24 cellular contexts compared by ENCODE assay signal in the genomic region with DNA sequence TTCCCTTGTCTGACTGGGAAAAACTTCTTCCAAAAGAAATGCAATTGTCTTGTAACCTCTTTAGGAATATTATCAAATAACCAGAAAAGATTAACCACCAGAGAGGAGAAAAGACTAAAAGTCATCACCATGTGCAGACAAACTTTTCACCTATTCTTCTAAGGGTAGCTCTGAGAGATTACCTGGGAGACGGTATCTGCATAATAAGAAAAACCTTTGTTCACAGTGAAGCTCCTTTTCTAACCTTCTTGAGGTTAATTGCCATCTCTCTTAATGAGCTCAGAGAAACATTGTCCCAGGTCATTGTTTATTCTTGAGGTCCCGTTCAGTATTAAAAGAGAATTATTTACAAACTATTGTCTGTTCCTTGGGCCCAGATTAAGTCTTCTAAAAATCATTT.
DNase-seq lines count a peak whose midpoint lies in the region; ATAC-seq and TF ChIP-seq lines count a peak whose summit lies in the region.
"Had no signal": no experiment of that assay in that cellular context is flagged by ENCODE, and none has a peak within 500 bp of the region (broad histone marks: within the 10 kb centered on the region; RNA-seq: fewer than 3 reads in every experiment).

No MANE protein-coding gene starts in this region.

- ATAC-seq in GM23338 (peak; percentile 79), GM18519 (IDR thresholded peaks at IDR 0.05; ENCODE audit: low FRiP score, unreplicated experiment) (no peak), GM21526 (IDR thresholded peaks at IDR 0.05; ENCODE audit: low FRiP score, unreplicated experiment) (no peak)
- ATAC-seq: A549, GM12878, HCT116 had no signal

- peaks cover 28% of the 10 kb centered on the region for H3K4me1 Mint-ChIP-seq in GM23338
- H3K4me1 Mint-ChIP-seq: CD14-positive monocyte; CD8-positive, alpha-beta memory T cell had no signal

- H3K36me3 ChIP-seq in GM23338 (ENCODE audit: insufficient read depth): no peaks in the 10 kb centered on the region
- H3K36me3 ChIP-seq in HUES6 (ENCODE audit: control insufficient read depth, insufficient read depth, low read length): no peaks in the 10 kb centered on the region
- H3K36me3 ChIP-seq in ectodermal cell (ENCODE audit: control insufficient read depth, insufficient read depth, low read length): no peaks in the 10 kb centered on the region
- no peaks in the 10 kb centered on the region for H3K36me3 ChIP-seq in iPS-20b (ENCODE audit: insufficient read depth, low read depth, low read length)
- H3K36me3 ChIP-seq in tibial nerve: no peaks in the 10 kb centered on the region
- H3K36me3 ChIP-seq: BE2C; BLaER1 treated with 17β-estradiol and CSF1 and Interleukin-3, amounts not matched to agents 10 nM and 100 nM had no signal

- 42 to 46% methylated on average over 2 of the region's 2 CpGs for WGBS in ectodermal cell, 2 experiments
- WGBS in tibial nerve, 2 donors: 45 to 46% methylated on average over 2 of the region's 2 CpGs

- no peaks in the 10 kb centered on the region for H3K9me2 ChIP-seq in GM23338 (ENCODE audit: insufficient read depth)

- H3K27ac ChIP-seq in GM23338 (ENCODE audit: low read depth) (no peak overlapping the region), HUES6 (ENCODE audit: low read depth, low read length) (peak overlapping the region; percentile 71; the same call in 1 of the 2 replicates), ectodermal cell (ENCODE audit: insufficient read depth, low read depth, low read length, poor library complexity, severe bottlenecking) (peak overlapping the region; percentile 2), iPS-20b (ENCODE audit: low read length) (no peak overlapping the region), tibial nerve (no peak overlapping the region)
- H3K27ac ChIP-seq: A549; BLaER1 treated with 17β-estradiol and CSF1 and Interleukin-3, amounts not matched to agents 10 nM and 100 nM had no signal

- H3K27ac Mint-ChIP-seq in GM23338: no peak overlapping the region
- H3K27ac Mint-ChIP-seq: CD14-positive monocyte; CD4-positive, alpha-beta T cell; CD8-positive, alpha-beta memory T cell had no signal

- H3K4me3 Mint-ChIP-seq in GM23338: peak overlapping the region; percentile 13; the same call in 1 of the 3 replicates
- H3K4me3 Mint-ChIP-seq: CD14-positive monocyte; CD4-positive, alpha-beta T cell; CD8-positive, alpha-beta memory T cell; H9 had no signal

- no peaks in the 10 kb centered on the region for H4K20me1 ChIP-seq in GM23338 (replicated peaks; ENCODE audit: insufficient read depth)
- H4K20me1 ChIP-seq: BLaER1 treated with 17β-estradiol and CSF1 and Interleukin-3, amounts not matched to agents 10 nM and 100 nM had no signal

- TF ChIP-seq CTCF in GM23338 (conservative IDR thresholded peaks at IDR 0.05; ENCODE audit: low read depth in 2 of 2): no peak
- TF ChIP-seq CTCF in tibial nerve (IDR thresholded peaks at IDR 0.05): no peak

- H3K79me2 ChIP-seq in GM23338 (replicated peaks; ENCODE audit: insufficient read depth): no peaks in the 10 kb centered on the region

- H3K36me3 Mint-ChIP-seq in GM23338 (ENCODE audit: low read depth): peaks cover 5% of the 10 kb centered on the region; the same call in 1 of the 3 replicates
- H3K36me3 Mint-ChIP-seq: CD14-positive monocyte; CD8-positive, alpha-beta memory T cell had no signal

- H3K4me3 ChIP-seq in GM23338: no peak overlapping the region
- no peak overlapping the region for H3K4me3 ChIP-seq in HUES6 (ENCODE audit: low read depth, low read length)
- H3K4me3 ChIP-seq in ectodermal cell (ENCODE audit: insufficient read depth, low read depth, low read length): no peak overlapping the region
- H3K4me3 ChIP-seq in iPS-20b (ENCODE audit: low read length): peak overlapping the region; percentile 28; the same call in 1 of the 2 replicates
- H3K4me3 ChIP-seq in tibial nerve: no peak overlapping the region
- H3K4me3 ChIP-seq: A549; BLaER1 treated with 17β-estradiol and CSF1 and Interleukin-3, amounts not matched to agents 10 nM and 100 nM; GM12878 had no signal

- H3K9me3 ChIP-seq in HUES6 (ENCODE audit: control insufficient read depth, insufficient read depth, low read depth, low read length): no peaks in the 10 kb centered on the region
- no peaks in the 10 kb centered on the region for H3K9me3 ChIP-seq in ectodermal cell (ENCODE audit: control insufficient read depth, low read length)
- no peaks in the 10 kb centered on the region; the same call in 1 of the 2 replicates for H3K9me3 ChIP-seq in iPS-20b (ENCODE audit: insufficient read depth, low read depth, low read length)
- no peaks in the 10 kb centered on the region for H3K9me3 ChIP-seq in tibial nerve
- H3K9me3 ChIP-seq: A549, BE2C had no signal

- no peak for TF ChIP-seq EP300 in tibial nerve (IDR thresholded peaks at IDR 0.05)

- peaks cover 4% of the 10 kb centered on the region; the same call in 2 of the 3 replicates for H3K9me3 Mint-ChIP-seq in GM23338

- no peak for TF ChIP-seq POLR2A in tibial nerve (IDR thresholded peaks at IDR 0.05)

- DNase-seq in GM23338 (ENCODE audit: low spot score): peak; percentile 23
- no peak for DNase-seq in activated CD4-positive, alpha-beta T cell treated with anti-CD3 and anti-CD28 coated beads, Interleukin-2, amount 50 U/mL, for 4 hours
- no peak for DNase-seq in tibial nerve (ENCODE audit: low spot score in 2 of 2)
- DNase-seq: 8988T; ACHN; AML-193; BE2C; CD4-positive, alpha-beta T cell; CD8-positive, alpha-beta memory T cell; DMS 273 treated with DMSO at 0.1 percent for 48 hours; DMS79; EL; GDM1 had no signal

- peaks cover 35% of the 10 kb centered on the region for H3K4me1 ChIP-seq in GM23338 (ENCODE audit: insufficient read depth)
- peaks cover 35% of the 10 kb centered on the region for H3K4me1 ChIP-seq in HUES6 (ENCODE audit: control insufficient read depth, insufficient read depth, low read length)
- H3K4me1 ChIP-seq in ectodermal cell (ENCODE audit: control insufficient read depth, insufficient read depth, low read length): no peaks in the 10 kb centered on the region
- H3K4me1 ChIP-seq in iPS-20b (ENCODE audit: insufficient read depth, low read length): peaks cover 15% of the 10 kb centered on the region; the same call in 1 of the 2 replicates
- no peaks in the 10 kb centered on the region for H3K4me1 ChIP-seq in tibial nerve
- H3K4me1 ChIP-seq: A549; BE2C; BLaER1 treated with 17β-estradiol and CSF1 and Interleukin-3, amounts not matched to agents 10 nM and 100 nM had no signal

- no peaks in the 10 kb centered on the region for H3K27me3 ChIP-seq in GM23338 (ENCODE audit: insufficient read depth)
- H3K27me3 ChIP-seq in HUES6 (ENCODE audit: control insufficient read depth, insufficient read depth, low read length): no peaks in the 10 kb centered on the region
- no peaks in the 10 kb centered on the region for H3K27me3 ChIP-seq in ectodermal cell (ENCODE audit: control insufficient read depth, insufficient read depth, low read length, poor library complexity, severe bottlenecking)
- no peaks in the 10 kb centered on the region for H3K27me3 ChIP-seq in iPS-20b (ENCODE audit: insufficient read depth, low read length)
- H3K27me3 ChIP-seq in tibial nerve: no peaks in the 10 kb centered on the region
- H3K27me3 ChIP-seq: BE2C; BLaER1 treated with 17β-estradiol and CSF1 and Interleukin-3, amounts not matched to agents 10 nM and 100 nM had no signal

- H3K4me2 ChIP-seq in GM23338: peak overlapping the region; percentile 7
- H3K4me2 ChIP-seq: A549; BLaER1 treated with 17β-estradiol and CSF1 and Interleukin-3, amounts not matched to agents 10 nM and 100 nM had no signal

- H3K27me3 Mint-ChIP-seq in GM23338 (ENCODE audit: insufficient read depth, low read depth, poor library complexity): no peaks in the 10 kb centered on the region
- H3K27me3 Mint-ChIP-seq: CD4-positive, alpha-beta T cell had no signal

- no peaks in the 10 kb centered on the region for H3F3A ChIP-seq in GM23338 (replicated peaks; ENCODE audit: low read depth)

- H2AFZ ChIP-seq in GM23338: no peak overlapping the region

- H3K9ac ChIP-seq in HUES6 (ENCODE audit: low read length) (no peak overlapping the region), iPS-20b (ENCODE audit: low read depth, low read length) (peak overlapping the region; percentile 10; the same call in 1 of the 2 replicates)
- H3K9ac ChIP-seq: BLaER1 treated with 17β-estradiol and CSF1 and Interleukin-3, amounts not matched to agents 10 nM and 100 nM had no signal

TF ChIP-seq in GM23338, 12 proteins besides CTCF, POLR2A, EP300 and RAD21:
- TF ChIP-seq NANOG (IDR thresholded peaks at IDR 0.05; ENCODE audit: borderline replicate concordance): 0 out of 2 replicates have a peak, but pooled peaks have one; percentile 16
- TF ChIP-seq ZNF114 (CRISPR knock-in tag; IDR thresholded peaks at IDR 0.05): no peak
- TF ChIP-seq CREB1 (CRISPR knock-in tag; IDR thresholded peaks at IDR 0.05; ENCODE audit: low read depth): no peak
- TF ChIP-seq ZNF331 (CRISPR knock-in tag; IDR thresholded peaks at IDR 0.05; ENCODE audit: low read depth): no peak
- TF ChIP-seq JUNB (IDR thresholded peaks at IDR 0.05; ENCODE audit: unreplicated experiment): no peak
- TF ChIP-seq STAT1 (IDR thresholded peaks at IDR 0.05; ENCODE audit: unreplicated experiment): no peak
- TF ChIP-seq, protein P1, sequence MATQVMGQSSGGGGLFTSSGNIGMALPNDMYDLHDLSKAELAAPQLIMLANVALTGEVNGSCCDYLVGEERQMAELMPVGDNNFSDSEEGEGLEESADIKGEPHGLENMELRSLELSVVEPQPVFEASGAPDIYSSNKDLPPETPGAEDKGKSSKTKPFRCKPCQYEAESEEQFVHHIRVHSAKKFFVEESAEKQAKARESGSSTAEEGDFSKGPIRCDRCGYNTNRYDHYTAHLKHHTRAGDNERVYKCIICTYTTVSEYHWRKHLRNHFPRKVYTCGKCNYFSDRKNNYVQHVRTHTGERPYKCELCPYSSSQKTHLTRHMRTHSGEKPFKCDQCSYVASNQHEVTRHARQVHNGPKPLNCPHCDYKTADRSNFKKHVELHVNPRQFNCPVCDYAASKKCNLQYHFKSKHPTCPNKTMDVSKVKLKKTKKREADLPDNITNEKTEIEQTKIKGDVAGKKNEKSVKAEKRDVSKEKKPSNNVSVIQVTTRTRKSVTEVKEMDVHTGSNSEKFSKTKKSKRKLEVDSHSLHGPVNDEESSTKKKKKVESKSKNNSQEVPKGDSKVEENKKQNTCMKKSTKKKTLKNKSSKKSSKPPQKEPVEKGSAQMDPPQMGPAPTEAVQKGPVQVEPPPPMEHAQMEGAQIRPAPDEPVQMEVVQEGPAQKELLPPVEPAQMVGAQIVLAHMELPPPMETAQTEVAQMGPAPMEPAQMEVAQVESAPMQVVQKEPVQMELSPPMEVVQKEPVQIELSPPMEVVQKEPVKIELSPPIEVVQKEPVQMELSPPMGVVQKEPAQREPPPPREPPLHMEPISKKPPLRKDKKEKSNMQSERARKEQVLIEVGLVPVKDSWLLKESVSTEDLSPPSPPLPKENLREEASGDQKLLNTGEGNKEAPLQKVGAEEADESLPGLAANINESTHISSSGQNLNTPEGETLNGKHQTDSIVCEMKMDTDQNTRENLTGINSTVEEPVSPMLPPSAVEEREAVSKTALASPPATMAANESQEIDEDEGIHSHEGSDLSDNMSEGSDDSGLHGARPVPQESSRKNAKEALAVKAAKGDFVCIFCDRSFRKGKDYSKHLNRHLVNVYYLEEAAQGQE (IDR thresholded peaks at IDR 0.05; ENCODE audit: unreplicated experiment): no peak

Comparison
In these comparisons a context has a peak if more than half of its experiments do, and no peak if none do; other contexts are left out.
1. H3K27ac ChIP-seq: peak in HUES6 (single experiment) and ectodermal cell (single experiment); none in GM23338 (single experiment), iPS-20b (single experiment) and tibial nerve (0 of 4).